10 cellular contexts compared by ENCODE assay signal in genomic region chr1:152758636-152759035, GRCh38. TPM values are rescaled to one million over a fixed set of nuclear protein-coding genes. Genes with fewer than 3 reads are reported as not detected.
"Had no signal": no experiment of that assay in that cellular context is flagged by ENCODE, and none has a peak within 500 bp of the region (broad histone marks: within the 10 kb centered on the region; RNA-seq: fewer than 3 reads in every experiment).

No MANE protein-coding gene starts in this region.

- H3K27ac ChIP-seq: GM23248 had no signal

- H3K4me1 ChIP-seq: HAP-1 had no signal

- H3K36me3 ChIP-seq: HAP-1 had no signal

- H2AFZ ChIP-seq: GM23248 had no signal

- H3K9me3 ChIP-seq: HAP-1 had no signal

- H3K27ac Mint-ChIP-seq: HFFc6 had no signal

- H3K9ac ChIP-seq: GM23248 had no signal

- H3K4me3 ChIP-seq: GM23248, HAP-1, K562 had no signal

- DNase-seq: GM23248, GOT3, H7, HFFc6, IMR-90 had no signal

- ATAC-seq: HCT116, K562 had no signal

- H3K4me3 Mint-ChIP-seq: HFFc6 had no signal

RNA-seq across cellular contexts. Expression of gene KPRP, which starts 0.8 kb away (rescaled TPM):
- total RNA-seq: H4, H7, HFFc6, HT-29, IMR-90, K562 had no signal
- polyA plus RNA-seq: IMR-90, K562 had no signal

RNA-seq across cellular contexts. Expression of gene LCE1F, which starts 16.3 kb away (rescaled TPM):
- total RNA-seq: GM23248, H4, H7, HFFc6, HT-29, IMR-90, K562 had no signal
- polyA plus RNA-seq: IMR-90, K562 had no signal

RNA-seq across cellular contexts. Expression of gene LCE1E, which starts 27.4 kb away (rescaled TPM):
- total RNA-seq: GM23248, H4, H7, HFFc6, IMR-90, K562 had no signal
- polyA plus RNA-seq: GM23248, IMR-90, K562 had no signal

RNA-seq across cellular contexts. Expression of gene LCE1D, which starts 37.9 kb away (rescaled TPM):
- total RNA-seq: GM23248, H4, H7, HFFc6, HT-29, IMR-90, K562 had no signal
- polyA plus RNA-seq: GM23248, IMR-90, K562 had no signal

RNA-seq across cellular contexts. Expression of gene LCE1C, which starts 47.8 kb away (rescaled TPM):
- total RNA-seq: GM23248, H4, H7, HFFc6, HT-29, IMR-90, K562 had no signal
- polyA plus RNA-seq: GM23248, IMR-90, K562 had no signal
